ENCODE assay signal across 7 cellular contexts in genomic region chr1:204286323-204286714, GRCh38.
DNase-seq lines count a peak whose midpoint lies in the region; ATAC-seq, FAIRE-seq and TF ChIP-seq lines count a peak whose summit lies in the region.

No MANE protein-coding gene starts in this region.

- WGBS in pancreas, 2 donors = 10 to 21% methylated on average over 5 of the region's 5 CpGs

- H3K4me3 ChIP-seq in CD8-positive, alpha-beta T cell (ENCODE audit: low read depth, low read length) = peak overlapping the region; percentile 53
- no peak overlapping the region for H3K4me3 ChIP-seq in Karpas-422 (ENCODE audit: low read length)
- peak overlapping the region in 3 of 4 donors; percentile 18 to 41 (median 29) for H3K4me3 ChIP-seq in pancreas
- no peak overlapping the region for H3K4me3 ChIP-seq in GM23338
- H3K4me3 ChIP-seq in SJCRH30 = no peak overlapping the region

- no peak overlapping the region for H3K27ac ChIP-seq in CD8-positive, alpha-beta T cell (ENCODE audit: low read depth, low read length)
- H3K27ac ChIP-seq in Karpas-422 (ENCODE audit: low read length) = no peak overlapping the region
- H3K27ac ChIP-seq in pancreas = peak overlapping the region; percentile 20 to 91 (median 76)
- H3K27ac ChIP-seq in GM23338 (ENCODE audit: low read depth) = no peak overlapping the region
- H3K27ac ChIP-seq in SJCRH30 = no peak overlapping the region

- no peak for ATAC-seq in CD8-positive, alpha-beta T cell
- ATAC-seq in effector memory CD8-positive, alpha-beta T cell (replicated peaks) = no peak
- ATAC-seq in pancreas (peak in 1 of 4 donors; percentile 19), GM23338 (no peak)

- H3K9me3 ChIP-seq in CD8-positive, alpha-beta T cell (ENCODE audit: low read length) = no peaks in the 10 kb centered on the region
- no peaks in the 10 kb centered on the region for H3K9me3 ChIP-seq in Karpas-422 (ENCODE audit: low read length)
- no peaks in the 10 kb centered on the region for H3K9me3 ChIP-seq in pancreas
- H3K9me3 ChIP-seq in SJCRH30 (replicated peaks) = no peaks in the 10 kb centered on the region

- intact Hi-C loops in CD8-positive, alpha-beta T cell (cut with DNase I, micrococcal nuclease) = no loop called here
- intact Hi-C loops in pancreas (cut with DNase I) = no loop called here

- H2AFZ ChIP-seq in Karpas-422 (ENCODE audit: low read length) (no peak overlapping the region), GM23338 (no peak overlapping the region)

- H3K4me1 ChIP-seq in CD8-positive, alpha-beta T cell (ENCODE audit: insufficient read depth, low read length) = peaks cover 18% of the 10 kb centered on the region
- H3K4me1 ChIP-seq in Karpas-422 (ENCODE audit: low read length) = peaks cover 6% of the 10 kb centered on the region; the same call in 1 of the 2 replicates
- H3K4me1 ChIP-seq in pancreas = peaks cover 24 to 40% (median 40%) of the 10 kb centered on the region in 3 donors
- peaks cover 28% of the 10 kb centered on the region for H3K4me1 ChIP-seq in GM23338 (ENCODE audit: insufficient read depth)
- peaks cover 36% of the 10 kb centered on the region for H3K4me1 ChIP-seq in SJCRH30

- H3K27me3 ChIP-seq in CD8-positive, alpha-beta T cell (ENCODE audit: insufficient read depth, low read length) = no peaks in the 10 kb centered on the region
- H3K27me3 ChIP-seq in Karpas-422 (ENCODE audit: low read length) (no peaks in the 10 kb centered on the region), pancreas (no peaks in the 10 kb centered on the region), GM23338 (ENCODE audit: insufficient read depth) (no peaks in the 10 kb centered on the region), SJCRH30 (no peaks in the 10 kb centered on the region)

- H3K27ac Mint-ChIP-seq in CD8-positive, alpha-beta T cell = peak overlapping the region; percentile 92
- H3K27ac Mint-ChIP-seq in effector memory CD8-positive, alpha-beta T cell = peak overlapping the region; percentile 89 to 96
- no peak overlapping the region for H3K27ac Mint-ChIP-seq in GM23338

- H3K9me2 ChIP-seq in Karpas-422 (replicated peaks; ENCODE audit: insufficient read depth, low read length) = no peaks in the 10 kb centered on the region
- H3K9me2 ChIP-seq in GM23338 (ENCODE audit: insufficient read depth) = no peaks in the 10 kb centered on the region

- no peaks in the 10 kb centered on the region for H3K36me3 Mint-ChIP-seq in CD8-positive, alpha-beta T cell
- no peaks in the 10 kb centered on the region for H3K36me3 Mint-ChIP-seq in effector memory CD8-positive, alpha-beta T cell (ENCODE audit: insufficient read depth)
- H3K36me3 Mint-ChIP-seq in GM23338 (ENCODE audit: low read depth) = peaks cover 4% of the 10 kb centered on the region; the same call in 2 of the 3 replicates

- no peak for DNase-seq in CD8-positive, alpha-beta T cell
- no peak for DNase-seq in Karpas-422
- no peak for DNase-seq in effector memory CD8-positive, alpha-beta T cell
- DNase-seq in pancreas = no peak
- no peak for DNase-seq in C1 segment of cervical spinal cord (lab: John Stamatoyannopoulos, UW)
- DNase-seq in GM23338 (ENCODE audit: low spot score) = no peak
- DNase-seq in SJCRH30 = no peak

- no peaks in the 10 kb centered on the region for H3K9me3 Mint-ChIP-seq in CD8-positive, alpha-beta T cell
- H3K9me3 Mint-ChIP-seq in effector memory CD8-positive, alpha-beta T cell = no peaks in the 10 kb centered on the region
- no peaks in the 10 kb centered on the region for H3K9me3 Mint-ChIP-seq in GM23338

- no peak overlapping the region for H3K9ac ChIP-seq in Karpas-422 (ENCODE audit: low read length)

- POLR2A ChIA-PET in CD8-positive, alpha-beta T cell (lab: Charles Lee) = no interaction called here

- TF ChIP-seq CTCF in CD8-positive, alpha-beta T cell (IDR thresholded peaks at IDR 0.05) = no peak
- TF ChIP-seq CTCF in pancreas (IDR thresholded peaks at IDR 0.05) = no peak
- TF ChIP-seq CTCF in GM23338 (conservative IDR thresholded peaks at IDR 0.05; ENCODE audit: low read depth in 2 of 2) = no peak

- CTCF ChIA-PET in CD8-positive, alpha-beta T cell (lab: Charles Lee) = no interaction called here

- peaks cover 26% of the 10 kb centered on the region for H3K4me1 Mint-ChIP-seq in CD8-positive, alpha-beta T cell (ENCODE audit: low read depth)
- peaks cover 20 to 29% of the 10 kb centered on the region in 2 donors for H3K4me1 Mint-ChIP-seq in effector memory CD8-positive, alpha-beta T cell (ENCODE audit: low read depth in 2 of 2)
- peaks cover 51% of the 10 kb centered on the region for H3K4me1 Mint-ChIP-seq in GM23338

- H3K27me3 Mint-ChIP-seq in CD8-positive, alpha-beta T cell (ENCODE audit: low read depth) = peaks cover 12% of the 10 kb centered on the region
- H3K27me3 Mint-ChIP-seq in effector memory CD8-positive, alpha-beta T cell = peaks cover 38 to 51% of the 10 kb centered on the region in 2 donors
- peaks cover 15% of the 10 kb centered on the region for H3K27me3 Mint-ChIP-seq in GM23338 (ENCODE audit: insufficient read depth, low read depth, poor library complexity)

- H3K79me2 ChIP-seq in Karpas-422 (ENCODE audit: low read length) = no peaks in the 10 kb centered on the region
- no peaks in the 10 kb centered on the region for H3K79me2 ChIP-seq in GM23338 (replicated peaks; ENCODE audit: insufficient read depth)

- H3K4me3 Mint-ChIP-seq in CD8-positive, alpha-beta T cell = peak overlapping the region; percentile 85
- H3K4me3 Mint-ChIP-seq in effector memory CD8-positive, alpha-beta T cell = peak overlapping the region; percentile 80 to 84
- H3K4me3 Mint-ChIP-seq in GM23338 = no peak overlapping the region

- H4K20me1 ChIP-seq in Karpas-422 (ENCODE audit: insufficient read depth, low read depth, low read length) = no peaks in the 10 kb centered on the region
- H4K20me1 ChIP-seq in GM23338 (replicated peaks; ENCODE audit: insufficient read depth) = no peaks in the 10 kb centered on the region; the same call in 1 of the 2 replicates

- peak overlapping the region; percentile 61 for H3K4me2 ChIP-seq in Karpas-422 (ENCODE audit: low read depth, low read length, poor library complexity, severe bottlenecking)
- H3K4me2 ChIP-seq in GM23338 = no peak overlapping the region

- H3F3A ChIP-seq in GM23338 (replicated peaks; ENCODE audit: low read depth) = 0 out of 2 replicates have a peak, but pooled peaks cover 3% of the 10 kb centered on the region

- no peaks in the 10 kb centered on the region for H3K36me3 ChIP-seq in CD8-positive, alpha-beta T cell (ENCODE audit: insufficient read depth, low read length)
- no peaks in the 10 kb centered on the region for H3K36me3 ChIP-seq in Karpas-422 (ENCODE audit: insufficient read depth, low read length)
- no peaks in the 10 kb centered on the region for H3K36me3 ChIP-seq in pancreas
- H3K36me3 ChIP-seq in GM23338 (ENCODE audit: insufficient read depth) = no peaks in the 10 kb centered on the region
- no peaks in the 10 kb centered on the region for H3K36me3 ChIP-seq in SJCRH30

- no peak for FAIRE-seq in pancreas (lab: Jason Lieb, UNC)

TF ChIP-seq in GM23338, 12 proteins besides CTCF, POLR2A, EP300 and RAD21 (continues in another document):
- no peak for TF ChIP-seq ZNF331 (CRISPR knock-in tag; IDR thresholded peaks at IDR 0.05; ENCODE audit: low read depth)
- TF ChIP-seq EZH2phosphoT487 (IDR thresholded peaks at IDR 0.05; ENCODE audit: unreplicated experiment) = no peak
- TF ChIP-seq ZNF114 (CRISPR knock-in tag; IDR thresholded peaks at IDR 0.05) = no peak
- TF ChIP-seq ETS1 (IDR thresholded peaks at IDR 0.05) = no peak

Comparison
In these comparisons a context has a peak if more than half of its experiments do, and no peak if none do; other contexts are left out.
1. H3K27ac ChIP-seq: peak in pancreas (4 of 4); none in CD8-positive, alpha-beta T cell (single experiment), Karpas-422 (single experiment), GM23338 (single experiment) and SJCRH30 (single experiment).
2. H3K4me3 ChIP-seq: peak in CD8-positive, alpha-beta T cell (single experiment) and pancreas (3 of 4); none in Karpas-422 (single experiment), GM23338 (single experiment) and SJCRH30 (single experiment).